In genomic region chr5:75152861-75153260, GRCh38 we compare ENCODE assay signal across 1 cellular context.
TF ChIP-seq lines count a peak whose summit lies in the region.

No MANE protein-coding gene starts in this region.

TF ChIP-seq in SK-N-SH, 30 proteins besides CTCF, POLR2A, EP300 and RAD21 (continued from another document):
- TF ChIP-seq REST (IDR thresholded peaks at IDR 0.05; ENCODE audit: low read depth, low read length), result no peak
TF ChIP-seq in SK-N-SH: peak in this region for 0.
